Comparison of ENCODE assay signal across 16 cellular contexts in genomic region chr13:53368948-53369347, GRCh38.
"Had no signal": no experiment of that assay in that cellular context is flagged by ENCODE, and none has a peak within 500 bp of the region (broad histone marks: within the 10 kb centered on the region; RNA-seq: fewer than 3 reads in every experiment).

No MANE protein-coding gene starts in this region.

- H3K9me3 ChIP-seq: colonic mucosa, left ventricle myocardium inferior had no signal

- H3K4me3 ChIP-seq: cardiac muscle cell, colonic mucosa, left ventricle myocardium inferior had no signal

- H3K27ac ChIP-seq: cardiac muscle cell, colonic mucosa, left ventricle myocardium inferior had no signal

- H3K27me3 ChIP-seq: cardiac muscle cell, colonic mucosa had no signal

- DNase-seq: activated CD4-positive, alpha-beta T cell treated with anti-CD3 and anti-CD28 coated beads for 4 hours; activated CD8-positive, alpha-beta memory T cell treated with anti-CD3 and anti-CD28 coated beads, Interleukin-2, amount 50 U/mL, for 48 hours; activated CD8-positive, alpha-beta T cell treated with anti-CD3 and anti-CD28 coated beads, Interleukin-2, amount 10 ng/mL, durations not matched to agents 7 days and 5 days; activated naive CD4-positive, alpha-beta T cell treated with Interleukin-2 at 50 U/mL for 16 hours; activated naive CD8-positive, alpha-beta T cell treated with anti-CD3 and anti-CD28 coated beads, Interleukin-2, amount 50 U/mL, for 24 hours; colonic mucosa; foreskin melanocyte; head of caudate nucleus; left ventricle myocardium inferior; nephron progenitor cell; stimulated activated CD4-positive, alpha-beta T cell treated with anti-CD3 and anti-CD28 coated beads, Interleukin-2, amount 100 ng/mL, for 24 hours; stimulated activated naive CD4-positive, alpha-beta T cell; substantia nigra; T-helper 9 cell; trophoblast cell had no signal

- H3K4me1 ChIP-seq: colonic mucosa, left ventricle myocardium inferior had no signal

- H3K36me3 ChIP-seq: cardiac muscle cell, colonic mucosa, left ventricle myocardium inferior had no signal
